In genomic region chr6:45742591-45742990, GRCh38 we compare ENCODE assay signal across 16 cellular contexts.
"Had no signal": no experiment of that assay in that cellular context is flagged by ENCODE, and none has a peak within 500 bp of the region (broad histone marks: within the 10 kb centered on the region; RNA-seq: fewer than 3 reads in every experiment).

No MANE protein-coding gene starts in this region.

- H2AFZ ChIP-seq: PC-9 had no signal

- H3K36me3 ChIP-seq: cardiac muscle cell had no signal

- ATAC-seq: activated CD4-positive, CD25-positive, alpha-beta regulatory T cell treated with anti-CD3 and anti-CD28 coated beads, Interleukin-2, amount 50 U/mL, for 24 hours; activated CD8-positive, alpha-beta T cell treated with anti-CD3 and anti-CD28 coated beads, Interleukin-2, amount 10 ng/mL, durations not matched to agents 7 days and 5 days had no signal

- H3K27me3 ChIP-seq: cardiac muscle cell had no signal

- DNase-seq: activated CD4-positive, alpha-beta T cell treated with anti-CD3 and anti-CD28 coated beads for 4 hours; activated CD8-positive, alpha-beta memory T cell treated with anti-CD3 and anti-CD28 coated beads, Interleukin-2, amount 50 U/mL, for 48 hours; activated CD8-positive, alpha-beta T cell treated with anti-CD3 and anti-CD28 coated beads, Interleukin-2, amount 10 ng/mL, durations not matched to agents 7 days and 5 days; activated naive CD4-positive, alpha-beta T cell treated with anti-CD3 and anti-CD28 coated beads, Interleukin-2, amount 50 U/mL, for 16 hours; activated T-cell treated with anti-CD3 and anti-CD28 coated beads, Interleukin-2, amount 50 U/mL, for 1 hour; amygdala; NCI-H146; NCI-H187 treated with DMSO at 0.1 percent for 48 hours; NCI-H2081 treated with DMSO at 0.1 percent for 48 hours; NCI-H446; NCI-H524; PC-9; SHP77 treated with DMSO at 0.1 percent for 48 hours had no signal

- H3K27ac ChIP-seq: cardiac muscle cell, PC-9 had no signal

- FAIRE-seq: astrocyte had no signal

- H3K4me2 ChIP-seq: PC-9 had no signal

- H3K4me3 ChIP-seq: cardiac muscle cell, PC-9 had no signal
